ENCODE assay signal across 20 cellular contexts in genomic region chr1:152566681-152567080, GRCh38. TPM values are rescaled to one million over a fixed set of nuclear protein-coding genes. Genes with fewer than 3 reads are reported as not detected.
DNase-seq lines count a peak whose midpoint lies in the region; ATAC-seq and TF ChIP-seq lines count a peak whose summit lies in the region.
"Had no signal": no experiment of that assay in that cellular context is flagged by ENCODE, and none has a peak within 500 bp of the region (broad histone marks: within the 10 kb centered on the region; RNA-seq: fewer than 3 reads in every experiment).

Gene LCE3E, minus strand, starts transcription at chr1:152566780. Its CDS starts 572 bp downstream, at chr1:152566208.

- H3K27me3 Mint-ChIP-seq in stimulated activated memory B cell treated with anti-CD40 and anti-IgM and Interleukin-4, amounts not matched to agents 10 μg/mL and 1 μg/mL and 100 μg/mL, for 72 hours = peaks cover 19% of the 10 kb centered on the region

- no peaks in the 10 kb centered on the region for H3K36me3 ChIP-seq in H7 (replicated peaks; ENCODE audit: control insufficient read depth, insufficient read depth, low read length)

- H3K9me3 Mint-ChIP-seq in stimulated activated memory B cell treated with anti-CD40 and anti-IgM and Interleukin-4, amounts not matched to agents 10 μg/mL and 1 μg/mL and 100 μg/mL, for 72 hours = peaks cover 9% of the 10 kb centered on the region

- no peak for TF ChIP-seq CTCF in foreskin keratinocyte (conservative IDR thresholded peaks at IDR 0.05)

- DNase-seq in H7 (peak; percentile 0), SK-MEL-5 (ENCODE audit: low read depth, low spot score) (peak; percentile 0), foreskin keratinocyte (peak; percentile 67 to 84)
- DNase-seq: ACHN; CD4-positive, CD25-positive, alpha-beta regulatory T cell; COR-L47; DMS 273 treated with DMSO at 0.1 percent for 48 hours; HCEC 1CT; MV-4-11; NCI-H187 treated with DMSO at 0.1 percent for 48 hours; NCI-H2227 treated with DMSO at 0.1 percent for 48 hours; NCI-H510A treated with DMSO at 0.1 percent for 48 hours; NCI-H774; OCI-M1; RPMI8226 had no signal

- no peaks in the 10 kb centered on the region for H3K4me1 Mint-ChIP-seq in stimulated activated memory B cell treated with anti-CD40 and anti-IgM and Interleukin-4, amounts not matched to agents 10 μg/mL and 1 μg/mL and 100 μg/mL, for 72 hours
- H3K4me1 Mint-ChIP-seq: CD4-positive, CD25-positive, alpha-beta regulatory T cell had no signal

- no peak within 1 kb of the TSS for H3K4me3 Mint-ChIP-seq in stimulated activated memory B cell treated with anti-CD40 and anti-IgM and Interleukin-4, amounts not matched to agents 10 μg/mL and 1 μg/mL and 100 μg/mL, for 72 hours
- H3K4me3 Mint-ChIP-seq: CD4-positive, CD25-positive, alpha-beta regulatory T cell had no signal

- H3K4me1 ChIP-seq in foreskin keratinocyte = peaks cover 8% of the 10 kb centered on the region

- ATAC-seq in foreskin keratinocyte = peak; percentile 83
- no peak for ATAC-seq in stimulated activated memory B cell treated with anti-CD40 and anti-IgM and Interleukin-4, amounts not matched to agents 10 μg/mL and 1 μg/mL and 100 μg/mL, for 72 hours
- ATAC-seq in HG02973 (IDR thresholded peaks at IDR 0.05; ENCODE audit: unreplicated experiment) = no peak
- ATAC-seq in GM18520 (IDR thresholded peaks at IDR 0.05; ENCODE audit: unreplicated experiment) = no peak
- no peak for ATAC-seq in HG03378 (IDR thresholded peaks at IDR 0.05; ENCODE audit: unreplicated experiment)
- ATAC-seq: K562 had no signal

- no peak within 1 kb of the TSS for H3K27ac Mint-ChIP-seq in stimulated activated memory B cell treated with anti-CD40 and anti-IgM and Interleukin-4, amounts not matched to agents 10 μg/mL and 1 μg/mL and 100 μg/mL, for 72 hours
- H3K27ac Mint-ChIP-seq: CD4-positive, CD25-positive, alpha-beta regulatory T cell had no signal

- H3K27me3 ChIP-seq in H7 (ENCODE audit: control insufficient read depth, insufficient read depth, low read length) = no peaks in the 10 kb centered on the region
- no peaks in the 10 kb centered on the region for H3K27me3 ChIP-seq in foreskin keratinocyte

- H3K36me3 Mint-ChIP-seq in stimulated activated memory B cell treated with anti-CD40 and anti-IgM and Interleukin-4, amounts not matched to agents 10 μg/mL and 1 μg/mL and 100 μg/mL, for 72 hours = no peaks in the 10 kb centered on the region
- H3K36me3 Mint-ChIP-seq: CD4-positive, CD25-positive, alpha-beta regulatory T cell had no signal

- H3K27ac ChIP-seq in foreskin keratinocyte = no peak within 1 kb of the TSS

- in situ Hi-C loops in SK-MEL-5 (cut with HindIII; ENCODE audit: low pct_unique_long_range_greater_than_20kb, low sequenced_read_pairs) = no loop called here

- no peak within 1 kb of the TSS for H3K4me3 ChIP-seq in H7 (ENCODE audit: insufficient read depth, low read depth, low read length)
- H3K4me3 ChIP-seq: K562 had no signal

RNA-seq across cellular contexts. Expression of gene LCE3E, which starts in this region (rescaled TPM):
- total RNA-seq in H7 (2014; rRNA removed; shearing (Covaris generic)) = not detected in 2 replicates
- total RNA-seq in SK-MEL-5 (2014; rRNA removed; shearing (Covaris generic)) = not detected in 2 replicates
- polyA plus RNA-seq in SK-MEL-5 (2015; cell fraction: cytosol; rRNA removed) = not detected in 2 replicates
- not detected in 2 replicates for polyA plus RNA-seq in SK-MEL-5 (2015; cell fraction: nucleus; rRNA removed)
- 2.0 and 2.8 TPM in 2 replicates for total RNA-seq in foreskin keratinocyte
- polyA plus RNA-seq in foreskin keratinocyte = 1.6 and 2.0 TPM in 2 replicates
- total RNA-seq: CD4-positive, CD25-positive, alpha-beta regulatory T cell; K562 had no signal
- polyA plus RNA-seq: CD4-positive, CD25-positive, alpha-beta regulatory T cell; K562 had no signal

Comparison
In these comparisons a context has a peak if more than half of its experiments do, and no peak if none do; other contexts are left out.
1. Peak in DNase-seq in H7; RNA of the gene not detected or under 1 TPM.
2. Peak in DNase-seq in SK-MEL-5; RNA of the gene not detected or under 1 TPM.
3. DNase-seq: peak in every context shown above with its lines; median percentile 76 in foreskin keratinocyte; 0 in H7; 0 in SK-MEL-5.